19 cellular contexts compared by ENCODE assay signal in genomic region chr10:59301067-59301674, GRCh38.
DNase-seq lines count a peak whose midpoint lies in the region; ATAC-seq, FAIRE-seq and TF ChIP-seq lines count a peak whose summit lies in the region.
"Had no signal": no experiment of that assay in that cellular context is flagged by ENCODE, and none has a peak within 500 bp of the region (broad histone marks: within the 10 kb centered on the region; RNA-seq: fewer than 3 reads in every experiment).

No MANE protein-coding gene starts in this region.

- H3K4me3 ChIP-seq in HepG2 (replicated peaks in 1 of 3; ENCODE audit: insufficient read depth in 1 of 3, low read depth in 2 of 3, low read length in 3 of 3) (no peak overlapping the region), right lobe of liver (no peak overlapping the region), gastroesophageal sphincter (no peak overlapping the region), HAP-1 (no peak overlapping the region)
- H3K4me3 ChIP-seq: BLaER1, GM12878 had no signal

- POLR2A ChIA-PET in HepG2 (lab: Yijun Ruan, JAX) = no interaction called here

- in situ Hi-C loops in HepG2 (cut with HindIII; ENCODE audit: extremely low pct_ligation_motif_present, low pct_unique_long_range_greater_than_20kb) = no loop called here
- in situ Hi-C loops in HAP-1 (cut with MboI; ENCODE audit: low sequenced_read_pairs) = no loop called here

- ATAC-seq in HepG2 (no peak), right lobe of liver (no peak), gastroesophageal sphincter (no peak), GM19463 (IDR thresholded peaks at IDR 0.05; ENCODE audit: unreplicated experiment) (no peak), HG03175 (IDR thresholded peaks at IDR 0.05; ENCODE audit: unreplicated experiment) (no peak)
- ATAC-seq: GM12878 had no signal

- H2AFZ ChIP-seq in HepG2 (ENCODE audit: low read length) = no peak overlapping the region

- CTCF ChIA-PET in HepG2 (lab: Yijun Ruan, JAX; ENCODE audit: low intra/inter-chr PET ratio, low total read pairs) = no interaction called here

- FAIRE-seq in HepG2 (lab: Jason Lieb, UNC) = no peak
- FAIRE-seq: GM12878, GM18507 had no signal

- DNase-seq in HepG2 (ENCODE audit: low spot score) = no peak
- DNase-seq in right lobe of liver = no peak
- DNase-seq in pons (ENCODE audit: low spot score) = peak; percentile 70
- no peak for DNase-seq in HAP-1 (ENCODE audit: low spot score in 2 of 2)
- DNase-seq: AML-193; Calu3; CD4-positive, alpha-beta T cell; DMS 273 treated with DMSO at 0.1 percent for 48 hours; DMS79; GOT3; H9 had no signal

- no peaks in the 10 kb centered on the region for H3K9me3 ChIP-seq in HepG2 (ENCODE audit: low read length)
- no peaks in the 10 kb centered on the region for H3K9me3 ChIP-seq in right lobe of liver
- H3K9me3 ChIP-seq in gastroesophageal sphincter = no peaks in the 10 kb centered on the region
- H3K9me3 ChIP-seq in HAP-1 = no peaks in the 10 kb centered on the region
- H3K9me3 ChIP-seq: BLaER1 had no signal

- no peaks in the 10 kb centered on the region for H3K4me1 ChIP-seq in HepG2 (ENCODE audit: insufficient read depth, low read length)
- no peaks in the 10 kb centered on the region for H3K4me1 ChIP-seq in right lobe of liver
- H3K4me1 ChIP-seq in gastroesophageal sphincter = peaks cover 0 to 55% (median 3%) of the 10 kb centered on the region in 3 donors
- peaks cover 1% of the 10 kb centered on the region; the same call in 1 of the 2 replicates for H3K4me1 ChIP-seq in HAP-1

- TF ChIP-seq POLR2A in HepG2 (IDR thresholded peaks at IDR 0.05; ENCODE audit: insufficient read depth in 1 of 2, low read depth in 2 of 2, low read length in 2 of 2) (no peak), right lobe of liver (IDR thresholded peaks at IDR 0.05) (no peak), gastroesophageal sphincter (IDR thresholded peaks at IDR 0.05) (no peak)

- no peak overlapping the region for H3K9ac ChIP-seq in HepG2 (ENCODE audit: insufficient read depth, low read depth, low read length)
- H3K9ac ChIP-seq: BLaER1 had no signal

- 63% methylated on average over 4 of the region's 5 CpGs for WGBS in HepG2 (ENCODE audit: low lambda C conversion rate)
- WGBS in right lobe of liver (ENCODE audit: insufficient coverage, low coverage, low lambda C conversion rate, missing lambda C conversion rate) = 86% methylated on average over 5 of the region's 5 CpGs
- WGBS in gastroesophageal sphincter (ENCODE audit: low coverage in 1 of 2), 2 donors = 44 to 85% methylated on average over 4 to 5 of the region's 5 CpGs

- H3K27me3 ChIP-seq in HepG2 (ENCODE audit: control insufficient read depth in 1 of 2, insufficient read depth in 2 of 2, low read length in 2 of 2) (no peaks in the 10 kb centered on the region), right lobe of liver (no peaks in the 10 kb centered on the region), gastroesophageal sphincter (no peaks in the 10 kb centered on the region), HAP-1 (ENCODE audit: low read depth) (no peaks in the 10 kb centered on the region)
- H3K27me3 ChIP-seq: BLaER1 had no signal

- H4K20me1 ChIP-seq in HepG2 (ENCODE audit: insufficient read depth, low read length) = no peaks in the 10 kb centered on the region
- H4K20me1 ChIP-seq: BLaER1 had no signal

- H3K4me2 ChIP-seq in HepG2 (ENCODE audit: low read depth, low read length) = no peak overlapping the region
- H3K4me2 ChIP-seq: BLaER1 had no signal

- no TSS peak for BruUV-seq in HepG2 (replicated peaks; lab: Mats Ljungman, UMichigan)

- H3K36me3 ChIP-seq in HepG2 (replicated peaks in 1 of 2; ENCODE audit: control insufficient read depth in 1 of 2, insufficient read depth in 2 of 2, low read length in 2 of 2) (no peaks in the 10 kb centered on the region), right lobe of liver (no peaks in the 10 kb centered on the region), gastroesophageal sphincter (peaks cover 0 to 3% of the 10 kb centered on the region in 2 donors), HAP-1 (replicated peaks) (no peaks in the 10 kb centered on the region)
- H3K36me3 ChIP-seq: BLaER1 had no signal

- H3K79me2 ChIP-seq in HepG2 (ENCODE audit: insufficient read depth, low read length) = no peaks in the 10 kb centered on the region

- intact Hi-C loops in HepG2 (cut with micrococcal nuclease; ENCODE audit: unreplicated experiment) = no loop called here
- intact Hi-C loops in right lobe of liver (cut with DNase I) = no loop called here

- TF ChIP-seq EP300 in HepG2 (IDR thresholded peaks at IDR 0.05; ENCODE audit: low read depth in 2 of 2, low read length in 2 of 2) = no peak
- TF ChIP-seq EP300 in HepG2 (CRISPR knock-in tag; IDR thresholded peaks at IDR 0.05; ENCODE audit: borderline replicate concordance) = no peak
- no peak for TF ChIP-seq EP300 in gastroesophageal sphincter (IDR thresholded peaks at IDR 0.05)

- H3K27ac ChIP-seq in HepG2 (ENCODE audit: extremely low read length, insufficient read depth, low read length) (no peak overlapping the region), right lobe of liver (no peak overlapping the region), gastroesophageal sphincter (peak overlapping the region; percentile 53 to 71 (median 60)), temporal lobe (ENCODE audit: low read depth, low read length) (peak overlapping the region; percentile 66)
- H3K27ac ChIP-seq: 22Rv1, BLaER1 had no signal

- TF ChIP-seq RAD21 in HepG2 (CRISPR knock-in tag; IDR thresholded peaks at IDR 0.05) = no peak

- TF ChIP-seq CTCF in HepG2 (CRISPR knock-in tag; IDR thresholded peaks at IDR 0.05) (no peak), right lobe of liver (IDR thresholded peaks at IDR 0.05) (no peak), gastroesophageal sphincter (IDR thresholded peaks at IDR 0.05) (no peak)

TF ChIP-seq in HepG2, 621 proteins besides CTCF, POLR2A, EP300 and RAD21 (continues in another document):
- TF ChIP-seq PAXIP1 (CRISPR knock-in tag; conservative IDR thresholded peaks at IDR 0.05) (no peak), MAFK (conservative IDR thresholded peaks at IDR 0.05 in 1 of 2, IDR thresholded peaks at IDR 0.05 in 1 of 2; ENCODE audit: low read length in 2 of 2) (peak; percentile 28 to 58; a peak in 3 of 4 replicates), TOPORS (CRISPR knock-in tag; IDR thresholded peaks at IDR 0.05) (no peak), ATF5 (CRISPR knock-in tag; IDR thresholded peaks at IDR 0.05; ENCODE audit: low read depth) (no peak), MATR3 (CRISPR knock-in tag; IDR thresholded peaks at IDR 0.05) (no peak), SIN3A (IDR thresholded peaks at IDR 0.05; ENCODE audit: borderline replicate concordance, low read depth, low read length) (no peak), ZNF564 (CRISPR knock-in tag; IDR thresholded peaks at IDR 0.05) (no peak), ZXDC (CRISPR knock-in tag; IDR thresholded peaks at IDR 0.05) (no peak), ZSCAN22 (CRISPR knock-in tag; IDR thresholded peaks at IDR 0.05) (no peak), ZNF547 (CRISPR knock-in tag; IDR thresholded peaks at IDR 0.05) (no peak), HNRNPUL1 (IDR thresholded peaks at IDR 0.05; ENCODE audit: low read depth, low read length) (no peak), GABPB1 (CRISPR knock-in tag; IDR thresholded peaks at IDR 0.05) (no peak), SRY (CRISPR knock-in tag; IDR thresholded peaks at IDR 0.05) (no peak)

Comparison
In these comparisons a context has a peak if more than half of its experiments do, and no peak if none do; other contexts are left out.
1. H3K27ac ChIP-seq: peak in gastroesophageal sphincter (4 of 4) and temporal lobe (single experiment); none in HepG2 (single experiment) and right lobe of liver (0 of 3).